In the genomic region with DNA sequence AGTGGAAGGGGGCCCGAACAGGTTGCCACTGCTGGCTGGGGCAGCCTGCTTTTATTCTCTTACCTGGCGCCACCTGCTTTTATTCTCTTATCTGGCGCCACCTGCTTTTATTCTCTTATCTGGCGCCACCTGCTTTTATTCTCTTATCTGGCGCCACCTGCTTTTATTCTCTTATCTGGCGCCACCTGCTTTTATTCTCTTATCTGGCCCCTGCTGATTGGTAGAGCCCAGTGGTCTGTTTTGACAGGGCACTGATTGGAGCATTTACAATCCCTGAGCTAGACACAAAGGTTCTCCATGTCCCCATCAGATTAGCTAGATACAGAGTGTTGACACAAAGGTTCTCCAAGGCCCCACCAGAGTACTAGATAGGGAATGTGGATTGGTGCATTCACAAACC, we compare ENCODE assay signal across 1 cellular context. TPM values are rescaled to one million over a fixed set of nuclear protein-coding genes. Genes with fewer than 3 reads are reported as not detected.
"Had no signal": no experiment of that assay in that cellular context is flagged by ENCODE, and none has a peak within 500 bp of the region (broad histone marks: within the 10 kb centered on the region; RNA-seq: fewer than 3 reads in every experiment).

No MANE protein-coding gene starts in this region.

RNA-seq across cellular contexts. Expression of a gene that starts 52.5 kb away (rescaled TPM):
- total RNA-seq: myocyte had no signal
